In genomic region chr3:74059301-74059700, GRCh38 we compare ENCODE assay signal across 34 cellular contexts.
"Had no signal": no experiment of that assay in that cellular context is flagged by ENCODE, and none has a peak within 500 bp of the region (broad histone marks: within the 10 kb centered on the region; RNA-seq: fewer than 3 reads in every experiment).

No MANE protein-coding gene starts in this region.

- H3K4me3 ChIP-seq: MG63 had no signal

- H3K9me3 ChIP-seq: MG63 had no signal

- H3K36me3 ChIP-seq: MG63 had no signal

- DNase-seq: Karpas-422, Kasumi-1, MG63, MM.1S, MV-4-11, NCI-H1092, NCI-H1092 treated with DMSO at 0.1 percent for 48 hours, NCI-H1105, NCI-H1105 treated with DMSO at 0.1 percent for 48 hours, NCI-H1417, NCI-H1417 treated with DMSO at 0.1 percent for 48 hours, NCI-H1436, NCI-H1436 treated with DMSO at 0.1 percent for 48 hours, NCI-H146, NCI-H1694, NCI-H1694 treated with DMSO at 0.1 percent for 48 hours, NCI-H187, NCI-H187 treated with DMSO at 0.1 percent for 48 hours, NCI-H1930, NCI-H2029, NCI-H2029 treated with DMSO at 0.1 percent for 48 hours, NCI-H2081, NCI-H2081 treated with DMSO at 0.1 percent for 48 hours, NCI-H2107, NCI-H2171, NCI-H2171 treated with DMSO at 0.1 percent for 48 hours, NCI-H2227 treated with DMSO at 0.1 percent for 48 hours, NCI-H226, NCI-H345, NCI-H446, NCI-H446 treated with DMSO at 0.1 percent for 48 hours, NCI-H510A, NCI-H510A treated with DMSO at 0.1 percent for 48 hours, NCI-H524 had no signal

- H3K27me3 ChIP-seq: MG63 had no signal
